Comparison of ENCODE assay signal across 22 cellular contexts in genomic region chr3:113643583-113643982, GRCh38. TPM values are rescaled to one million over a fixed set of nuclear protein-coding genes. Genes with fewer than 3 reads are reported as not detected.
DNase-seq lines count a peak whose midpoint lies in the region; ATAC-seq, FAIRE-seq and TF ChIP-seq lines count a peak whose summit lies in the region.
"Had no signal": no experiment of that assay in that cellular context is flagged by ENCODE, and none has a peak within 500 bp of the region (broad histone marks: within the 10 kb centered on the region; RNA-seq: fewer than 3 reads in every experiment).

No MANE protein-coding gene starts in this region.

- no peaks in the 10 kb centered on the region for H3K79me1 ChIP-seq in H1 (ENCODE audit: low read depth, low read length)

- no peak for ATAC-seq in activated T-cell treated with anti-CD3 and anti-CD28 coated beads, Interleukin-2, amount 50 U/mL, for 72 hours (replicated peaks in 1 of 2)
- ATAC-seq in A549 = no peak
- no peak for ATAC-seq in HG03565 (IDR thresholded peaks at IDR 0.05; ENCODE audit: unreplicated experiment)
- ATAC-seq: CD8-positive, alpha-beta T cell; GM12878 had no signal

- TF ChIP-seq CTCF in A549 (IDR thresholded peaks at IDR 0.05) = no peak
- no peak for TF ChIP-seq CTCF in H1 (IDR thresholded peaks at IDR 0.05; ENCODE audit: control extremely low read depth in 1 of 3, insufficient read depth in 1 of 3, low read depth in 1 of 3, low read length in 3 of 3)
- no peak for TF ChIP-seq CTCF in A673 (conservative IDR thresholded peaks at IDR 0.05; ENCODE audit: low read depth, low read length)

- H3K27me3 Mint-ChIP-seq in activated T-cell treated with anti-CD3 and anti-CD28 coated beads, Interleukin-2, amount 50 U/mL, for 72 hours (ENCODE audit: low read depth) = no peaks in the 10 kb centered on the region
- H3K27me3 Mint-ChIP-seq in activated T-cell treated with anti-CD3 and anti-CD28 coated beads, Interleukin-2, amount 50 U/mL, for 24 hours = no peaks in the 10 kb centered on the region
- H3K27me3 Mint-ChIP-seq: B cell; CD4-positive, alpha-beta T cell had no signal

- H3K56ac ChIP-seq in H1 (replicated peaks; ENCODE audit: insufficient read length, low read depth, low read length) = no peak overlapping the region

- WGBS in A549 (ENCODE audit: missing lambda C conversion rate) = 93% methylated on average over 7 of the region's 7 CpGs
- 87% methylated on average over 7 of the region's 7 CpGs; no CpG with 5 or more reads in 1 of the 2 experiments for WGBS in H1 (ENCODE audit: extremely low coverage in 1 of 2, insufficient coverage in 1 of 2, insufficient read length in 1 of 2, insufficient replicate concordance in 2 of 2, low coverage in 1 of 2, low lambda C conversion rate in 2 of 2, missing lambda C conversion rate in 1 of 2), 2 experiments

- H3K4ac ChIP-seq in H1 (replicated peaks; ENCODE audit: insufficient read length, low read depth, low read length) = no peak overlapping the region

- no peaks in the 10 kb centered on the region for H3K4me1 ChIP-seq in A549
- no peaks in the 10 kb centered on the region for H3K4me1 ChIP-seq in H1 (replicated peaks in 1 of 4; ENCODE audit: control insufficient read depth in 3 of 4, insufficient read depth in 4 of 4, low read length in 3 of 4)
- H3K4me1 ChIP-seq in A673 (ENCODE audit: insufficient read depth, low read length, poor library complexity, severe bottlenecking) = no peaks in the 10 kb centered on the region
- H3K4me1 ChIP-seq: BLaER1 treated with 17β-estradiol and CSF1 and Interleukin-3, amounts not matched to agents 10 nM and 100 nM; Caco-2 had no signal

- H3K18ac ChIP-seq in H1 (ENCODE audit: extremely low read depth, low read length) = no peak overlapping the region

- FAIRE-seq in A549 (lab: Jason Lieb, UNC) = no peak
- FAIRE-seq in H1 (lab: Jason Lieb, UNC) = no peak
- FAIRE-seq: D721Med, GM12878, GM12892, GM18507 had no signal

- CTCF ChIA-PET in A549 (lab: Yijun Ruan, JAX) = interaction anchor here (0.9 to 1.8 kb wide), 2 partner anchors 10 to 15 kb away, joined by 4 read pairs; no protein-coding TSS in a partner anchor
- CTCF ChIA-PET in H1 (lab: Charles Lee; ENCODE audit: partially characterized antibody) = interaction anchor here (0.8 to 1.0 kb wide), 3 partner anchors 10 to 17 kb away, joined by 3 read pairs; no protein-coding TSS in a partner anchor
- CTCF ChIA-PET in A673 (lab: Charles Lee) = no interaction called here

- TF ChIP-seq EP300 in A549 (IDR thresholded peaks at IDR 0.05) (no peak), Ishikawa (IDR thresholded peaks at IDR 0.05; ENCODE audit: borderline replicate concordance) (no peak), H1 (IDR thresholded peaks at IDR 0.05; ENCODE audit: borderline replicate concordance in 1 of 2, low read depth in 2 of 2, low read length in 2 of 2) (no peak)

- H2AK5ac ChIP-seq in H1 (ENCODE audit: low read depth, low read length) = no peak overlapping the region

- POLR2A ChIA-PET in A549 (lab: Yijun Ruan, JAX) = no interaction called here
- POLR2A ChIA-PET in H1 (lab: Charles Lee; ENCODE audit: partially characterized antibody) = interaction anchor here (1.2 kb wide), 1 partner anchor 19 kb away, joined by 3 read pairs; no protein-coding TSS in a partner anchor
- POLR2A ChIA-PET in A673 (lab: Charles Lee; ENCODE audit: low non-redundant PET) = no interaction called here

- intact Hi-C loops in A673 (cut with micrococcal nuclease; ENCODE audit: unreplicated experiment) = no loop called here

- H2BK5ac ChIP-seq in H1 (ENCODE audit: low read depth, low read length) = no peak overlapping the region

- no peaks in the 10 kb centered on the region for H3K27me3 ChIP-seq in H1 (replicated peaks in 1 of 4; ENCODE audit: control insufficient read depth in 3 of 4, extremely low read depth in 1 of 4, insufficient read depth in 3 of 4, low read length in 3 of 4)
- H3K27me3 ChIP-seq in A673 (replicated peaks; ENCODE audit: insufficient read depth, low read depth, low read length, poor library complexity) = no peaks in the 10 kb centered on the region
- H3K27me3 ChIP-seq: BLaER1 treated with 17β-estradiol and CSF1 and Interleukin-3, amounts not matched to agents 10 nM and 100 nM had no signal

- no peak overlapping the region for H2BK20ac ChIP-seq in H1 (ENCODE audit: low read length)

- no peak overlapping the region for H4K8ac ChIP-seq in H1 (ENCODE audit: extremely low read depth, insufficient read depth, low read length)

- no peak overlapping the region for H3K9ac ChIP-seq in H1 (replicated peaks in 1 of 4; ENCODE audit: extremely low read depth in 1 of 4, low read depth in 3 of 4, low read length in 3 of 4)
- H3K9ac ChIP-seq: BLaER1 treated with 17β-estradiol and CSF1 and Interleukin-3, amounts not matched to agents 10 nM and 100 nM had no signal

- H2BK12ac ChIP-seq in H1 (ENCODE audit: low read depth, low read length) = no peak overlapping the region

- no peak overlapping the region for H4K5ac ChIP-seq in H1 (ENCODE audit: insufficient read length, low read depth, low read length)

- no peaks in the 10 kb centered on the region for H3K4me1 Mint-ChIP-seq in activated T-cell treated with anti-CD3 and anti-CD28 coated beads, Interleukin-2, amount 50 U/mL, for 72 hours (ENCODE audit: low read depth)
- H3K4me1 Mint-ChIP-seq in activated T-cell treated with anti-CD3 and anti-CD28 coated beads, Interleukin-2, amount 50 U/mL, for 24 hours (ENCODE audit: low read depth) = no peaks in the 10 kb centered on the region

- H2BK120ac ChIP-seq in H1 (replicated peaks; ENCODE audit: low read depth, low read length) = no peak overlapping the region

- BruUV-seq in A673 (replicated peaks; lab: Mats Ljungman, UMichigan) = no TSS peak

- no peak overlapping the region for H3K4me3 Mint-ChIP-seq in activated T-cell treated with anti-CD3 and anti-CD28 coated beads, Interleukin-2, amount 50 U/mL, for 72 hours
- H3K4me3 Mint-ChIP-seq in activated T-cell treated with anti-CD3 and anti-CD28 coated beads, Interleukin-2, amount 50 U/mL, for 24 hours = no peak overlapping the region
- H3K4me3 Mint-ChIP-seq: B cell; CD4-positive, alpha-beta T cell; CD8-positive, alpha-beta T cell had no signal

- no peak overlapping the region for H3K4me2 ChIP-seq in A549
- no peak overlapping the region for H3K4me2 ChIP-seq in H1 (ENCODE audit: insufficient read depth in 1 of 2, low read depth in 2 of 2, low read length in 2 of 2)
- H3K4me2 ChIP-seq: BLaER1 treated with 17β-estradiol and CSF1 and Interleukin-3, amounts not matched to agents 10 nM and 100 nM had no signal

- TF ChIP-seq POLR2A in A549 (IDR thresholded peaks at IDR 0.05; ENCODE audit: low read length) = no peak
- TF ChIP-seq POLR2A in H1 (IDR thresholded peaks at IDR 0.05; ENCODE audit: control extremely low read depth in 1 of 2, low read depth in 2 of 2, low read length in 2 of 2) = no peak

- no peak for TF ChIP-seq RAD21 in A549 (conservative IDR thresholded peaks at IDR 0.05 in 1 of 2, IDR thresholded peaks at IDR 0.05 in 1 of 2)
- TF ChIP-seq RAD21 in Ishikawa (IDR thresholded peaks at IDR 0.05; ENCODE audit: low read depth) = no peak
- TF ChIP-seq RAD21 in H1 (IDR thresholded peaks at IDR 0.05 in 1 of 2, conservative IDR thresholded peaks at IDR 0.05 in 1 of 2; ENCODE audit: low read depth in 2 of 2, low read length in 2 of 2) = no peak

- H3K9me3 Mint-ChIP-seq in activated T-cell treated with anti-CD3 and anti-CD28 coated beads, Interleukin-2, amount 50 U/mL, for 72 hours = peaks cover 2 to 5% of the 10 kb centered on the region in 2 donors
- H3K9me3 Mint-ChIP-seq in activated T-cell treated with anti-CD3 and anti-CD28 coated beads, Interleukin-2, amount 50 U/mL, for 24 hours = peaks cover 23% of the 10 kb centered on the region

- H3K9me3 ChIP-seq in A549 (peaks cover 37% of the 10 kb centered on the region), H1 (ENCODE audit: insufficient read depth in 2 of 2, low read depth in 1 of 2, low read length in 1 of 2) (peaks cover 7 to 24% of the 10 kb centered on the region in 2 experiments), A673 (ENCODE audit: low read depth, low read length, poor library complexity, severe bottlenecking) (peaks cover 22% of the 10 kb centered on the region)

- no peak overlapping the region for H3K4me3 ChIP-seq in A549
- no peak overlapping the region for H3K4me3 ChIP-seq in H1 (ENCODE audit: extremely low read depth in 1 of 4, insufficient read depth in 2 of 4, low read depth in 3 of 4, low read length in 4 of 4)
- H3K4me3 ChIP-seq in A673 (ENCODE audit: low read depth, low read length, poor library complexity, severe bottlenecking) = no peak overlapping the region
- H3K4me3 ChIP-seq: BLaER1 treated with 17β-estradiol and CSF1 and Interleukin-3, amounts not matched to agents 10 nM and 100 nM; GM12878 had no signal

- H3K27ac ChIP-seq in A549 (no peak overlapping the region), H1 (ENCODE audit: low read depth, low read length) (no peak overlapping the region), A673 (ENCODE audit: low read depth, low read length, poor library complexity, severe bottlenecking) (no peak overlapping the region)
- H3K27ac ChIP-seq: 22Rv1; BLaER1 treated with 17β-estradiol and CSF1 and Interleukin-3, amounts not matched to agents 10 nM and 100 nM; C4-2B had no signal

- H3K36me3 Mint-ChIP-seq in activated T-cell treated with anti-CD3 and anti-CD28 coated beads, Interleukin-2, amount 50 U/mL, for 72 hours (ENCODE audit: insufficient read depth in 2 of 2) = peaks cover 15 to 16% of the 10 kb centered on the region in 2 donors
- H3K36me3 Mint-ChIP-seq in activated T-cell treated with anti-CD3 and anti-CD28 coated beads, Interleukin-2, amount 50 U/mL, for 24 hours (ENCODE audit: low read depth) = peaks cover 14% of the 10 kb centered on the region

- H3K23me2 ChIP-seq in H1 (ENCODE audit: low read depth, low read length) = no peaks in the 10 kb centered on the region

- no peaks in the 10 kb centered on the region for H4K20me1 ChIP-seq in H1 (replicated peaks in 1 of 2; ENCODE audit: control insufficient read depth in 1 of 2, insufficient read depth in 2 of 2, low read length in 2 of 2)
- H4K20me1 ChIP-seq: BLaER1 treated with 17β-estradiol and CSF1 and Interleukin-3, amounts not matched to agents 10 nM and 100 nM had no signal

- no peak overlapping the region for H2AFZ ChIP-seq in H1 (ENCODE audit: low read length)

- H3K23ac ChIP-seq in H1 (ENCODE audit: insufficient read length) = no peak overlapping the region

- H2BK15ac ChIP-seq in H1 (ENCODE audit: low read length) = no peak overlapping the region

- H3K27ac Mint-ChIP-seq in activated T-cell treated with anti-CD3 and anti-CD28 coated beads, Interleukin-2, amount 50 U/mL, for 72 hours = peak overlapping the region; percentile 13
- no peak overlapping the region for H3K27ac Mint-ChIP-seq in activated T-cell treated with anti-CD3 and anti-CD28 coated beads, Interleukin-2, amount 50 U/mL, for 24 hours
- H3K27ac Mint-ChIP-seq: B cell; CD4-positive, alpha-beta T cell; CD8-positive, alpha-beta T cell had no signal

- H3K36me3 ChIP-seq in H1 (ENCODE audit: control insufficient read depth in 2 of 4, insufficient read depth in 4 of 4, low read length in 3 of 4) (no peaks in the 10 kb centered on the region), A673 (ENCODE audit: insufficient read depth, low read length, poor library complexity, severe bottlenecking) (no peaks in the 10 kb centered on the region)
- H3K36me3 ChIP-seq: BLaER1 treated with 17β-estradiol and CSF1 and Interleukin-3, amounts not matched to agents 10 nM and 100 nM had no signal

- DNase-seq in activated T-cell treated with anti-CD3 and anti-CD28 coated beads, Interleukin-2, amount 50 U/mL, for 72 hours = no peak
- no peak for DNase-seq in activated T-cell treated with anti-CD3 and anti-CD28 coated beads, Interleukin-2, amount 50 U/mL, for 24 hours
- no peak for DNase-seq in A549 (ENCODE audit: low read depth in 1 of 2, low spot score in 1 of 2)
- DNase-seq in H1 (ENCODE audit: low read depth in 1 of 2, low spot score in 2 of 2) = no peak
- no peak for DNase-seq in A673 (ENCODE audit: low spot score)
- DNase-seq: AML-193; Caco-2; Calu3; CD4-positive, alpha-beta T cell; CD8-positive, alpha-beta T cell; DMS79 treated with DMSO at 0.1 percent for 48 hours; GF-D8 had no signal

- H4K91ac ChIP-seq in H1 (replicated peaks; ENCODE audit: insufficient read length, low read length) = no peak overlapping the region

- no peak overlapping the region for H3K14ac ChIP-seq in H1 (ENCODE audit: insufficient read length)

- no peaks in the 10 kb centered on the region for H3K79me2 ChIP-seq in H1 (ENCODE audit: control insufficient read depth in 1 of 2, insufficient read depth in 2 of 2, low read length in 2 of 2)

RNA-seq across cellular contexts. Expression of gene USF3, which starts 52.9 kb away (rescaled TPM):
- 10 to 100 TPM; 16.8 to 18.2 TPM for total RNA-seq in activated T-cell treated with anti-CD3 and anti-CD28 coated beads, Interleukin-2, amount 50 U/mL, for 72 hours
- polyA plus RNA-seq in A549 (2011; rRNA removed) (11.3 and 11.5 TPM in 2 replicates), A549 (2017; fragmentation: RNase III; extraction: RNeasy Plus Mini Kit Qiagen cat#74134 plus additional on column Dnase treatment) (1.8 to 1.9 TPM (median 1.8 TPM) in 3 replicates), H1 (2011; rRNA removed) (5.4 and 9.6 TPM in 2 replicates)
- 2.0 and 2.3 TPM in 2 replicates for polyA plus RNA-seq in A549 (2012; cell fraction: cytosol; rRNA removed)
- 0.91 and 1.1 TPM in 2 replicates for polyA plus RNA-seq in A549 (2012; cell fraction: nucleus; rRNA removed)
- 17.0 and 18.6 TPM in 2 replicates for polyA minus RNA-seq in A549 (2011; rRNA and poly(A)+ RNA removed)
- total RNA-seq in H1 (2021; fragmentation: NEBNext Ultra II Directional; extraction: Animal tissue kit (Norgen Biotek cat#: 25700)) = 18.5 and 18.8 TPM in 2 replicates
- 7.7 TPM for polyA plus RNA-seq in H1 (2011; cell fraction: cytosol; rRNA removed)
- 10.8 TPM for polyA plus RNA-seq in H1 (2011; cell fraction: nucleus; rRNA removed)
- 3.9 to 5.5 TPM (median 4.4 TPM) in 4 replicates for polyA plus RNA-seq in H1 (2012, experiment 1 of 2)
- 0.26 TPM for polyA plus RNA-seq in H1 (2012, experiment 2 of 2)
- 8.7 TPM for polyA plus RNA-seq in H1 (2013, experiment 1 of 2)
- polyA plus RNA-seq in H1 (2013, experiment 2 of 2) = 7.6 TPM
- polyA minus RNA-seq in H1 (2011; rRNA and poly(A)+ RNA removed) = 46.9 and 57.2 TPM in 2 replicates
- polyA minus RNA-seq in H1 (2011; cell fraction: cytosol; rRNA and poly(A)+ RNA removed) = 12.3 TPM
- polyA minus RNA-seq in H1 (2011; cell fraction: nucleus; rRNA and poly(A)+ RNA removed) = 66.2 TPM
- total RNA-seq in A673 (2021) = 9.7 and 12.1 TPM in 2 replicates
